1 cellular context compared by ENCODE assay signal in genomic region chr1:11749203-11749689, GRCh38.
TF ChIP-seq lines count a peak whose summit lies in the region.

No MANE protein-coding gene starts in this region.

TF ChIP-seq in K562, 482 proteins besides CTCF, POLR2A, EP300 and RAD21 (continued from another document):
- TF ChIP-seq TSHZ1 (CRISPR knock-in tag; IDR thresholded peaks at IDR 0.05), result no peak
- peak; percentile 71; the same call in 1 of the 2 replicates for TF ChIP-seq STAG1 (CRISPR knock-in tag; IDR thresholded peaks at IDR 0.05; ENCODE audit: borderline replicate concordance)
- TF ChIP-seq ZFP36 (IDR thresholded peaks at IDR 0.05; ENCODE audit: low read depth, low read length, partially characterized antibody), result peak; percentile 46
- TF ChIP-seq CC2D1A (IDR thresholded peaks at IDR 0.05), result 0 out of 2 replicates have a peak, but pooled peaks have one; percentile 31
- TF ChIP-seq MTA3 (IDR thresholded peaks at IDR 0.05; ENCODE audit: borderline replicate concordance), result no peak; the same call in 1 of the 2 replicates
- 0 out of 2 replicates have a peak, but pooled peaks have one; percentile 25 for TF ChIP-seq NFE2 (IDR thresholded peaks at IDR 0.05; ENCODE audit: low read depth)
- no peak for TF ChIP-seq POU5F1 (IDR thresholded peaks at IDR 0.05; ENCODE audit: borderline replicate concordance, low read depth, low read length, partially characterized antibody)
- no peak for TF ChIP-seq SMARCE1 (IDR thresholded peaks at IDR 0.05)
- TF ChIP-seq TEAD2 (tag; IDR thresholded peaks at IDR 0.05), result no peak
- TF ChIP-seq ZNF583 (CRISPR knock-in tag; IDR thresholded peaks at IDR 0.05), result no peak
- TF ChIP-seq CXXC5 (CRISPR knock-in tag; IDR thresholded peaks at IDR 0.05), result peak; percentile 61
- no peak for TF ChIP-seq POLR3A (IDR thresholded peaks at IDR 0.05; ENCODE audit: borderline replicate concordance, extremely low read depth, insufficient read depth, insufficient read length)
- TF ChIP-seq SNAPC5 (CRISPR knock-in tag; IDR thresholded peaks at IDR 0.05), result no peak
- TF ChIP-seq SAFB2 (IDR thresholded peaks at IDR 0.05; ENCODE audit: borderline replicate concordance, low read depth, low read length, severe bottlenecking), result no peak
- TF ChIP-seq ASH1L (IDR thresholded peaks at IDR 0.05; ENCODE audit: borderline replicate concordance, low read depth, partially characterized antibody), result no peak
- TF ChIP-seq MCM3 (IDR thresholded peaks at IDR 0.05), result no peak
- no peak for TF ChIP-seq MYBL2 (IDR thresholded peaks at IDR 0.05; ENCODE audit: low read depth)
- TF ChIP-seq MYBL2 (CRISPR knock-in tag; IDR thresholded peaks at IDR 0.05; ENCODE audit: borderline replicate concordance), result no peak
- TF ChIP-seq BCOR (IDR thresholded peaks at IDR 0.05), result peak; percentile 68
- no peak for TF ChIP-seq SMARCA4 (IDR thresholded peaks at IDR 0.05)
- TF ChIP-seq NFYB (IDR thresholded peaks at IDR 0.05; ENCODE audit: extremely low read depth, insufficient read length), result no peak
- TF ChIP-seq E2F3 (CRISPR knock-in tag; IDR thresholded peaks at IDR 0.05), result no peak
- no peak for TF ChIP-seq HNRNPK (IDR thresholded peaks at IDR 0.05; ENCODE audit: low read depth, low read length, poor library complexity, severe bottlenecking)
TF ChIP-seq in K562: peak in this region for 96.
